8 cellular contexts compared by ENCODE assay signal in genomic region chr5:1801061-1801953, GRCh38. TPM values are rescaled to one million over a fixed set of nuclear protein-coding genes. Genes with fewer than 3 reads are reported as not detected.
DNase-seq lines count a peak whose midpoint lies in the region; ATAC-seq and TF ChIP-seq lines count a peak whose summit lies in the region.

Gene NDUFS6, plus strand, starts transcription at chr5:1801407. Its CDS starts 11 bp downstream, at chr5:1801418.

- H3K4me3 Mint-ChIP-seq in naive B cell, result peak within 1 kb of the TSS; percentile 94 to 100 (median 98)
- peak within 1 kb of the TSS; percentile 94 for H3K4me3 Mint-ChIP-seq in stimulated activated effector memory CD8-positive, alpha-beta T cell treated with anti-CD3 and anti-CD28 coated beads, Interleukin-12 subunit alpha, Interleukin-12 subunit beta, amount 100 ng/mL, for 72 hours

- peaks cover 1 to 11% of the 10 kb centered on the region in 2 donors for H3K36me3 Mint-ChIP-seq in naive B cell
- H3K36me3 Mint-ChIP-seq in stimulated activated effector memory CD8-positive, alpha-beta T cell treated with anti-CD3 and anti-CD28 coated beads, Interleukin-12 subunit alpha, Interleukin-12 subunit beta, amount 100 ng/mL, for 72 hours, result peaks cover 96% of the 10 kb centered on the region

- no peaks in the 10 kb centered on the region for H3K9me3 Mint-ChIP-seq in naive B cell
- no peaks in the 10 kb centered on the region for H3K9me3 Mint-ChIP-seq in stimulated activated effector memory CD8-positive, alpha-beta T cell treated with anti-CD3 and anti-CD28 coated beads, Interleukin-12 subunit alpha, Interleukin-12 subunit beta, amount 100 ng/mL, for 72 hours

- DNase-seq in DMS 273 (lab: John Stamatoyannopoulos, UW; ENCODE audit: unreplicated experiment), result peak; percentile 84
- peak; percentile 74 for DNase-seq in HuH-7 (ENCODE audit: low spot score)
- peak; percentile 74 for DNase-seq in activated T-helper 1 cell treated with Interleukin-2 at 50 U/mL for 16 hours (ENCODE audit: low read depth)
- peak; percentile 60 for DNase-seq in fibroblast of gingiva (ENCODE audit: low read depth)
- DNase-seq in naive B cell, result peak; percentile 73
- DNase-seq in stimulated activated effector memory CD8-positive, alpha-beta T cell treated with anti-CD3 and anti-CD28 coated beads, Interleukin-12 subunit alpha, Interleukin-12 subunit beta, amount 100 ng/mL, for 72 hours (ENCODE audit: low spot score in 2 of 2), result peak; percentile 69 to 88

- peak within 1 kb of the TSS; percentile 93 to 99 (median 98) for H3K27ac Mint-ChIP-seq in naive B cell
- H3K27ac Mint-ChIP-seq in stimulated activated effector memory CD8-positive, alpha-beta T cell treated with anti-CD3 and anti-CD28 coated beads, Interleukin-12 subunit alpha, Interleukin-12 subunit beta, amount 100 ng/mL, for 72 hours, result peak within 1 kb of the TSS; percentile 95

- ATAC-seq in GM21447 (IDR thresholded peaks at IDR 0.05; ENCODE audit: unreplicated experiment), result peak; percentile 59
- peak; percentile 58 to 62 for ATAC-seq in naive B cell (ENCODE audit: low read depth in 2 of 2)
- peak; percentile 73 for ATAC-seq in stimulated activated effector memory CD8-positive, alpha-beta T cell treated with anti-CD3 and anti-CD28 coated beads, Interleukin-12 subunit alpha, Interleukin-12 subunit beta, amount 100 ng/mL, for 72 hours

- peaks cover 46 to 65% (median 52%) of the 10 kb centered on the region in 3 donors for H3K4me1 Mint-ChIP-seq in naive B cell
- peaks cover 60% of the 10 kb centered on the region for H3K4me1 Mint-ChIP-seq in stimulated activated effector memory CD8-positive, alpha-beta T cell treated with anti-CD3 and anti-CD28 coated beads, Interleukin-12 subunit alpha, Interleukin-12 subunit beta, amount 100 ng/mL, for 72 hours

- H3K27me3 Mint-ChIP-seq in naive B cell, result no peaks in the 10 kb centered on the region

TF ChIP-seq in PFSK-1, 5 proteins besides CTCF, POLR2A, EP300 and RAD21:
- TF ChIP-seq TAF1 (IDR thresholded peaks at IDR 0.05; ENCODE audit: borderline replicate concordance, insufficient read depth, low read length), result peak; percentile 88
- no peak for TF ChIP-seq SIN3A (IDR thresholded peaks at IDR 0.05; ENCODE audit: borderline replicate concordance, insufficient read depth, low read length)
- TF ChIP-seq REST (IDR thresholded peaks at IDR 0.05; ENCODE audit: insufficient read depth in 1 of 2, low read depth in 2 of 2, low read length in 2 of 2), result peak in 1 of 2 experiments; percentile 29; a peak in 1 of 4 replicates
- TF ChIP-seq FOXP2 (optimal IDR thresholded peaks at IDR 0.05; ENCODE audit: borderline replicate concordance, extremely low read depth, extremely low read length, insufficient read depth), result no peak
- TF ChIP-seq POLR2AphosphoS5 (IDR thresholded peaks at IDR 0.05; ENCODE audit: low read depth, low read length), result peak; percentile 89

RNA-seq across cellular contexts. Expression of gene NDUFS6, which starts in this region (rescaled TPM):
- polyA plus RNA-seq in PFSK-1 (2012; ENCODE audit: insufficient read length, low read depth), result 352 TPM
- polyA plus RNA-seq in naive B cell (ENCODE audit: low read depth in 6 of 6), result 10 to 100 TPM; 39.0 to 60.6 (median 47.3) TPM

Comparison
In these comparisons a context has a peak if more than half of its experiments do, and no peak if none do; other contexts are left out.
1. Peak in every context shown above with its lines: DNase-seq and ATAC-seq.